Comparison of ENCODE assay signal across 15 cellular contexts in genomic region chr2:240292622-240293021, GRCh38.
DNase-seq lines count a peak whose midpoint lies in the region; ATAC-seq and TF ChIP-seq lines count a peak whose summit lies in the region.
"Had no signal": no experiment of that assay in that cellular context is flagged by ENCODE, and none has a peak within 500 bp of the region (broad histone marks: within the 10 kb centered on the region; RNA-seq: fewer than 3 reads in every experiment).

No MANE protein-coding gene starts in this region.

- H3K4me1 Mint-ChIP-seq in GM23338: peaks cover 23% of the 10 kb centered on the region
- peaks cover 8% of the 10 kb centered on the region for H3K4me1 Mint-ChIP-seq in glutamatergic neuron (ENCODE audit: low read depth, unreplicated experiment)
- H3K4me1 Mint-ChIP-seq: CD4-positive, alpha-beta memory T cell had no signal

- H3F3A ChIP-seq in GM23338 (replicated peaks; ENCODE audit: low read depth): no peaks in the 10 kb centered on the region

- no peak overlapping the region for H3K27ac ChIP-seq in GM23338 (ENCODE audit: low read depth)
- H3K27ac ChIP-seq in HEK293 (ENCODE audit: extremely low read depth, low read depth, low read length): no peak overlapping the region
- peak overlapping the region; percentile 84 for H3K27ac ChIP-seq in psoas muscle
- no peak overlapping the region for H3K27ac ChIP-seq in mammary epithelial cell (ENCODE audit: insufficient read depth, low read depth, low read length)
- H3K27ac ChIP-seq: A549, C4-2B had no signal

- POLR2A ChIA-PET in HEK293 (lab: Yijun Ruan, JAX): no interaction called here

- in situ Hi-C loops in mammary epithelial cell (cut with MboI; ENCODE audit: low sequenced_read_pairs in 2 of 2): no loop called here

- H3K27me3 Mint-ChIP-seq in GM23338 (ENCODE audit: insufficient read depth, low read depth, poor library complexity): peaks cover 2% of the 10 kb centered on the region
- peaks cover 6% of the 10 kb centered on the region for H3K27me3 Mint-ChIP-seq in glutamatergic neuron (ENCODE audit: unreplicated experiment)
- H3K27me3 Mint-ChIP-seq: IgD-negative memory B cell had no signal

- WGBS in psoas muscle, 3 donors: 85 to 90% (median 86%) methylated on average over 9 of the region's 9 CpGs
- 97% methylated on average over 7 of the region's 9 CpGs for WGBS in mammary epithelial cell (ENCODE audit: low coverage, missing lambda C conversion rate)

- H3K9me3 ChIP-seq in HEK293 (ENCODE audit: control insufficient read depth, insufficient read depth, low read depth, low read length) (no peaks in the 10 kb centered on the region), psoas muscle (no peaks in the 10 kb centered on the region), mammary epithelial cell (replicated peaks; ENCODE audit: insufficient read depth, low read length) (no peaks in the 10 kb centered on the region)
- H3K9me3 ChIP-seq: A549, BE2C had no signal

- H3K27me3 ChIP-seq in GM23338 (ENCODE audit: insufficient read depth) (no peaks in the 10 kb centered on the region), psoas muscle (ENCODE audit: insufficient read depth in 3 of 3, low read length in 2 of 3) (no peaks in the 10 kb centered on the region), mammary epithelial cell (ENCODE audit: insufficient read depth, low read length) (no peaks in the 10 kb centered on the region)
- H3K27me3 ChIP-seq: BE2C had no signal

- no peak for DNase-seq in GM23338 (ENCODE audit: low spot score)
- DNase-seq in glutamatergic neuron: no peak
- DNase-seq in psoas muscle: no peak
- DNase-seq in mammary epithelial cell: no peak
- no peak for DNase-seq in activated CD4-positive, CD25-positive, alpha-beta regulatory T cell (lab: John Stamatoyannopoulos, UW)
- DNase-seq in GF-D8 (lab: John Stamatoyannopoulos, UW): no peak
- DNase-seq: BE2C; CD4-positive, alpha-beta memory T cell; DMS79; EL had no signal

- H3K4me1 ChIP-seq in GM23338 (ENCODE audit: insufficient read depth) (peaks cover 9% of the 10 kb centered on the region; the same call in 1 of the 2 replicates), HEK293 (ENCODE audit: control insufficient read depth, insufficient read depth, low read length) (no peaks in the 10 kb centered on the region), psoas muscle (peaks cover 22% of the 10 kb centered on the region), mammary epithelial cell (ENCODE audit: insufficient read depth, low read length) (no peaks in the 10 kb centered on the region)
- H3K4me1 ChIP-seq: A549 had no signal

- H3K27ac Mint-ChIP-seq in GM23338 (0 out of 2 replicates have a peak overlapping the region, but pooled peaks have one; percentile 37), glutamatergic neuron (ENCODE audit: unreplicated experiment) (no peak overlapping the region)
- H3K27ac Mint-ChIP-seq: CD4-positive, alpha-beta memory T cell; IgD-negative memory B cell had no signal

- H3K4me3 Mint-ChIP-seq in GM23338: no peak overlapping the region
- peak overlapping the region; percentile 61 for H3K4me3 Mint-ChIP-seq in glutamatergic neuron (ENCODE audit: unreplicated experiment)
- H3K4me3 Mint-ChIP-seq: CD4-positive, alpha-beta memory T cell; IgD-negative memory B cell had no signal

- no peaks in the 10 kb centered on the region for H3K79me2 ChIP-seq in GM23338 (replicated peaks; ENCODE audit: insufficient read depth)
- no peaks in the 10 kb centered on the region for H3K79me2 ChIP-seq in mammary epithelial cell (ENCODE audit: insufficient read depth, low read length)

- intact Hi-C loops in psoas muscle (cut with DNase I): no loop called here
- intact Hi-C loops in mammary epithelial cell (cut with micrococcal nuclease): no loop called here

- ATAC-seq in GM23338 (no peak), psoas muscle (no peak)
- ATAC-seq: HCT116 had no signal

- H3K36me3 ChIP-seq in GM23338 (ENCODE audit: insufficient read depth): no peaks in the 10 kb centered on the region
- H3K36me3 ChIP-seq in HEK293 (ENCODE audit: control insufficient read depth in 2 of 2, insufficient read depth in 1 of 2, low read length in 2 of 2): no peaks in the 10 kb centered on the region
- H3K36me3 ChIP-seq in psoas muscle (ENCODE audit: insufficient read depth in 1 of 2, low read depth in 1 of 2): no peaks in the 10 kb centered on the region
- H3K36me3 ChIP-seq in mammary epithelial cell (ENCODE audit: insufficient read depth, low read length): no peaks in the 10 kb centered on the region
- H3K36me3 ChIP-seq: BE2C had no signal

- H3K9ac ChIP-seq in mammary epithelial cell (ENCODE audit: insufficient read depth, low read length): no peak overlapping the region

- H3K4me3 ChIP-seq in GM23338 (no peak overlapping the region), HEK293 (ENCODE audit: low read depth, low read length) (no peak overlapping the region), psoas muscle (no peak overlapping the region), mammary epithelial cell (replicated peaks in 1 of 3; ENCODE audit: insufficient read depth in 1 of 3, low read depth in 2 of 3, low read length in 3 of 3) (no peak overlapping the region)
- H3K4me3 ChIP-seq: A549 had no signal

- TF ChIP-seq CTCF in GM23338 (conservative IDR thresholded peaks at IDR 0.05; ENCODE audit: low read depth in 2 of 2) (no peak), HEK293 (tag by site-specific recombination; IDR thresholded peaks at IDR 0.05) (no peak), glutamatergic neuron (IDR thresholded peaks at IDR 0.05; ENCODE audit: partially characterized antibody, unreplicated experiment) (no peak), psoas muscle (IDR thresholded peaks at IDR 0.05) (no peak), mammary epithelial cell (conservative IDR thresholded peaks at IDR 0.05 in 1 of 2, IDR thresholded peaks at IDR 0.05 in 1 of 2; ENCODE audit: extremely low read depth in 1 of 2, insufficient read depth in 1 of 2, low read depth in 1 of 2, low read length in 2 of 2) (no peak)

- no peaks in the 10 kb centered on the region for H3K9me3 Mint-ChIP-seq in GM23338
- H3K9me3 Mint-ChIP-seq in glutamatergic neuron (ENCODE audit: unreplicated experiment): peaks cover 4% of the 10 kb centered on the region
- H3K9me3 Mint-ChIP-seq: CD4-positive, alpha-beta memory T cell had no signal

- H3K4me2 ChIP-seq in GM23338 (no peak overlapping the region), mammary epithelial cell (ENCODE audit: insufficient read depth, low read depth, low read length) (no peak overlapping the region)
- H3K4me2 ChIP-seq: A549 had no signal

- H2AFZ ChIP-seq in GM23338: peak overlapping the region; percentile 43; the same call in 1 of the 2 replicates
- H2AFZ ChIP-seq in mammary epithelial cell (ENCODE audit: low read depth, low read length): no peak overlapping the region

- CTCF ChIA-PET in HEK293 (lab: Yijun Ruan, JAX) (no interaction called here), mammary epithelial cell (lab: Charles Lee; ENCODE audit: low non-redundant PET) (no interaction called here)

- BruUV-seq in mammary epithelial cell (replicated peaks; lab: Mats Ljungman, UMichigan): no TSS peak

- H4K20me1 ChIP-seq in GM23338 (replicated peaks; ENCODE audit: insufficient read depth): no peaks in the 10 kb centered on the region
- no peaks in the 10 kb centered on the region for H4K20me1 ChIP-seq in mammary epithelial cell (ENCODE audit: insufficient read depth, low read length)

- H3K9me2 ChIP-seq in GM23338 (ENCODE audit: insufficient read depth): no peaks in the 10 kb centered on the region

- H3K36me3 Mint-ChIP-seq in GM23338 (ENCODE audit: low read depth): no peaks in the 10 kb centered on the region
- H3K36me3 Mint-ChIP-seq in glutamatergic neuron (ENCODE audit: unreplicated experiment): no peaks in the 10 kb centered on the region
- H3K36me3 Mint-ChIP-seq: CD4-positive, alpha-beta memory T cell; IgD-negative memory B cell had no signal

- dilution Hi-C loops in mammary epithelial cell (cut with HindIII; ENCODE audit: low sequenced_read_pairs): no loop called here

TF ChIP-seq in GM23338, 12 proteins besides CTCF, POLR2A, EP300 and RAD21 (continues in another document):
- TF ChIP-seq POLR2AphosphoS5 (IDR thresholded peaks at IDR 0.05; ENCODE audit: low read depth) (no peak), EZH2 (IDR thresholded peaks at IDR 0.05; ENCODE audit: low read depth, unreplicated experiment) (no peak), CREB1 (CRISPR knock-in tag; IDR thresholded peaks at IDR 0.05; ENCODE audit: low read depth) (no peak)

TF ChIP-seq in HEK293, 187 proteins besides CTCF, POLR2A, EP300 and RAD21 (continues in another document):
- TF ChIP-seq ZNF26 (tag by site-specific recombination; IDR thresholded peaks at IDR 0.05) (no peak), ZNF433 (tag by site-specific recombination; IDR thresholded peaks at IDR 0.05; ENCODE audit: low read depth) (no peak), ZNF747 (tag by site-specific recombination; IDR thresholded peaks at IDR 0.05) (no peak), ZNF529 (tag by site-specific recombination; IDR thresholded peaks at IDR 0.05; ENCODE audit: insufficient replicate concordance) (no peak), IKZF3 (tag by site-specific recombination; IDR thresholded peaks at IDR 0.05) (no peak)
